11 cellular contexts compared by ENCODE assay signal in genomic region chr3:107794664-107795443, GRCh38.
DNase-seq lines count a peak whose midpoint lies in the region; ATAC-seq, FAIRE-seq and TF ChIP-seq lines count a peak whose summit lies in the region.
"Had no signal": no experiment of that assay in that cellular context is flagged by ENCODE, and none has a peak within 500 bp of the region (broad histone marks: within the 10 kb centered on the region; RNA-seq: fewer than 3 reads in every experiment).

No MANE protein-coding gene starts in this region.

- no peak overlapping the region for H3K27ac ChIP-seq in foreskin keratinocyte

- no peaks in the 10 kb centered on the region for H3K27me3 ChIP-seq in foreskin keratinocyte

- no peaks in the 10 kb centered on the region for H3K4me1 ChIP-seq in foreskin keratinocyte

- FAIRE-seq in RCC 7860 (lab: Jason Lieb, UNC) (no peak), GM19239 (lab: Jason Lieb, UNC) (no peak)
- FAIRE-seq: islet of Langerhans had no signal

- ATAC-seq in foreskin keratinocyte (no peak), HG03097 (IDR thresholded peaks at IDR 0.05; ENCODE audit: low FRiP score, unreplicated experiment) (no peak)

- peak; percentile 46 for TF ChIP-seq CTCF in foreskin keratinocyte (conservative IDR thresholded peaks at IDR 0.05)

- peak; percentile 14 for DNase-seq in GM03348 (ENCODE audit: low spot score)
- DNase-seq in RKO (ENCODE audit: low spot score) = peak; percentile 28
- DNase-seq in foreskin keratinocyte = no peak
- DNase-seq in putamen (ENCODE audit: low spot score) = peak; percentile 25
- no peak for DNase-seq in NCI-H82 (lab: John Stamatoyannopoulos, UW)
- DNase-seq in RCC 7860 (ENCODE audit: low spot score) = no peak
- no peak for DNase-seq in GM19239 (ENCODE audit: insufficient read length, low spot score)
- DNase-seq: activated CD8-positive, alpha-beta memory T cell treated with anti-CD3 and anti-CD28 coated beads, Interleukin-2, amount 50 U/mL, for 4 hours; NCI-H187 had no signal

Comparison
In these comparisons a context has a peak if more than half of its experiments do, and no peak if none do; other contexts are left out.
1. DNase-seq: peak in GM03348 (single experiment), RKO (single experiment) and putamen (single experiment); none in foreskin keratinocyte (0 of 2), NCI-H82 (single experiment), RCC 7860 (single experiment) and GM19239 (single experiment).